8 cellular contexts compared by ENCODE assay signal in the genomic region with DNA sequence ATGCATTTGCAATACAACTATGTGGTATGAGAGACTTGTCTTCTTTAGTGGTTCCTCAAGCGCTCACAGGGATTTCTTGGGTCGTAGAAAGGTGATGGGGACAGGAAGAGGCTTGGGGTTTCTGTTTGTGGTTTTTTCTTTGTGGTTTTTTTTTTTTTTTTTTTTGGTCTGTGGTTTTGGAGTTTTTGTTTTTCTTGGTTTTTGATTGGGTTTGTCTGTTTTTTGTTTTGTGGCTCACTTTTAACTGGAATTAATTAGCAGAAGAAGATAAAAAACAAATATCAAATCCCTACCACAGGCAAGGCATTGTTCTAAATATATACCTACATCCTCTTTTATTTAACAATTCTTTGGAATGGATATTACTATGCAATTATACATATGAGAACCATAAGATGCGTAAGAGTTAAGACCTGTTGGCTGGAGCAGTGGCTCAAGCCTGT. TPM values are rescaled to one million over a fixed set of nuclear protein-coding genes. Genes with fewer than 3 reads are reported as not detected.
DNase-seq lines count a peak whose midpoint lies in the region; ATAC-seq and TF ChIP-seq lines count a peak whose summit lies in the region.

No MANE protein-coding gene starts in this region.

- peak; percentile 77 for ATAC-seq in activated naive CD8-positive, alpha-beta T cell treated with anti-CD3 and anti-CD28 coated beads, Interleukin-2, amount 10 ng/mL, durations not matched to agents 7 days and 5 days (ENCODE audit: low read depth)
- peak; percentile 85 for ATAC-seq in stimulated activated memory B cell treated with anti-CD40 and anti-IgM and Interleukin-4, amounts not matched to agents 10 μg/mL and 1 μg/mL and 100 μg/mL, for 72 hours

- no peak for TF ChIP-seq POLR2A in transverse colon (IDR thresholded peaks at IDR 0.05)

- no peaks in the 10 kb centered on the region for H3K9me3 ChIP-seq in transverse colon

- peaks cover 20% of the 10 kb centered on the region for H3K4me1 Mint-ChIP-seq in activated naive CD8-positive, alpha-beta T cell treated with anti-CD3 and anti-CD28 coated beads, Interleukin-2, amount 10 ng/mL, durations not matched to agents 7 days and 5 days
- peaks cover 33% of the 10 kb centered on the region for H3K4me1 Mint-ChIP-seq in stimulated activated memory B cell treated with anti-CD40 and anti-IgM and Interleukin-4, amounts not matched to agents 10 μg/mL and 1 μg/mL and 100 μg/mL, for 72 hours

- peaks cover 84% of the 10 kb centered on the region for H3K27me3 Mint-ChIP-seq in activated naive CD8-positive, alpha-beta T cell treated with anti-CD3 and anti-CD28 coated beads, Interleukin-2, amount 10 ng/mL, durations not matched to agents 7 days and 5 days
- peaks cover 58% of the 10 kb centered on the region for H3K27me3 Mint-ChIP-seq in stimulated activated memory B cell treated with anti-CD40 and anti-IgM and Interleukin-4, amounts not matched to agents 10 μg/mL and 1 μg/mL and 100 μg/mL, for 72 hours

- H3K4me1 ChIP-seq in transverse colon: peaks cover 0 to 7% (median under 1%) of the 10 kb centered on the region in 4 donors

- H3K36me3 ChIP-seq in transverse colon: no peaks in the 10 kb centered on the region

- peaks cover 9% of the 10 kb centered on the region for H3K9me3 Mint-ChIP-seq in activated naive CD8-positive, alpha-beta T cell treated with anti-CD3 and anti-CD28 coated beads, Interleukin-2, amount 10 ng/mL, durations not matched to agents 7 days and 5 days
- H3K9me3 Mint-ChIP-seq in stimulated activated memory B cell treated with anti-CD40 and anti-IgM and Interleukin-4, amounts not matched to agents 10 μg/mL and 1 μg/mL and 100 μg/mL, for 72 hours: peaks cover 6% of the 10 kb centered on the region

- no peak overlapping the region for H3K4me3 ChIP-seq in transverse colon

- peak overlapping the region; percentile 81 for H3K4me3 Mint-ChIP-seq in activated naive CD8-positive, alpha-beta T cell treated with anti-CD3 and anti-CD28 coated beads, Interleukin-2, amount 10 ng/mL, durations not matched to agents 7 days and 5 days
- H3K4me3 Mint-ChIP-seq in stimulated activated memory B cell treated with anti-CD40 and anti-IgM and Interleukin-4, amounts not matched to agents 10 μg/mL and 1 μg/mL and 100 μg/mL, for 72 hours: peak overlapping the region; percentile 77

- POLR2A ChIA-PET in activated naive CD8-positive, alpha-beta T cell treated with anti-CD3 and anti-CD28 coated beads, Interleukin-2, amount 10 ng/mL, durations not matched to agents 7 days and 5 days (lab: Charles Lee): interaction anchor here (0.7 to 1.4 kb wide), 2 partner anchors 126 to 162 kb away, joined by 3 to 7 read pairs; partner anchors contain the start of gene XBP1

- DNase-seq in activated gamma-delta T cell treated with Interleukin-2 at 50 U/mL for 16 hours (peak; percentile 20), activated gamma-delta T cell (lab: John Stamatoyannopoulos, UW) (no peak), MV-4-11 (lab: John Stamatoyannopoulos, UW) (peak; percentile 93), transverse colon (no peak), SK-N-DZ (ENCODE audit: low spot score) (no peak)
- DNase-seq in activated naive CD8-positive, alpha-beta T cell treated with anti-CD3 and anti-CD28 coated beads, Interleukin-2, amount 10 ng/mL, durations not matched to agents 7 days and 5 days: no peak
- DNase-seq in stimulated activated CD4-positive, alpha-beta T cell treated with anti-CD3 and anti-CD28 coated beads, Interleukin-2, amount 100 ng/mL, for 48 hours: no peak

- in situ Hi-C loops in transverse colon (cut with MboI; ENCODE audit: low pct_ligation_motif_present in 1 of 4, low pct_unique_long_range_greater_than_20kb in 1 of 4, low sequenced_read_pairs in 3 of 4): no loop called here

- no peak overlapping the region for H3K27ac ChIP-seq in transverse colon

- no peak for TF ChIP-seq EP300 in transverse colon (IDR thresholded peaks at IDR 0.05; ENCODE audit: low read depth)

- H3K36me3 Mint-ChIP-seq in activated naive CD8-positive, alpha-beta T cell treated with anti-CD3 and anti-CD28 coated beads, Interleukin-2, amount 10 ng/mL, durations not matched to agents 7 days and 5 days: peaks cover 3% of the 10 kb centered on the region
- H3K36me3 Mint-ChIP-seq in stimulated activated memory B cell treated with anti-CD40 and anti-IgM and Interleukin-4, amounts not matched to agents 10 μg/mL and 1 μg/mL and 100 μg/mL, for 72 hours: no peaks in the 10 kb centered on the region

- intact Hi-C loops in transverse colon (cut with DNase I; ENCODE audit: low total_unique reads): no loop called here

- 63 to 81% methylated on average over 3 of the region's 3 CpGs for WGBS in transverse colon (ENCODE audit: low coverage in 1 of 2), 2 donors

- TF ChIP-seq CTCF in transverse colon (IDR thresholded peaks at IDR 0.05): no peak

- peaks cover 16% of the 10 kb centered on the region for H3K27me3 ChIP-seq in transverse colon

- H3K27ac Mint-ChIP-seq in activated naive CD8-positive, alpha-beta T cell treated with anti-CD3 and anti-CD28 coated beads, Interleukin-2, amount 10 ng/mL, durations not matched to agents 7 days and 5 days: peak overlapping the region; percentile 96
- peak overlapping the region; percentile 89 for H3K27ac Mint-ChIP-seq in stimulated activated memory B cell treated with anti-CD40 and anti-IgM and Interleukin-4, amounts not matched to agents 10 μg/mL and 1 μg/mL and 100 μg/mL, for 72 hours

RNA-seq across cellular contexts. Expression of gene TTC28, which starts 5.5 kb away (rescaled TPM):
- total RNA-seq in activated naive CD8-positive, alpha-beta T cell treated with anti-CD3 and anti-CD28 coated beads, Interleukin-2, amount 10 ng/mL, durations not matched to agents 7 days and 5 days: under 1 TPM; 0.71 to 0.97 TPM
- 10 to 100 TPM in 2 of 4 donors, 1 to 10 TPM in 2; 7.6 to 84.2 (median 12.4) TPM for total RNA-seq in transverse colon
- polyA plus RNA-seq in SK-N-DZ (2014; cell fraction: cytosol; rRNA removed): 3.9 and 15.1 TPM in 2 replicates
- polyA plus RNA-seq in SK-N-DZ (2014; cell fraction: nucleus; rRNA removed): 11.4 and 19.3 TPM in 2 replicates

Comparison
In these comparisons a context has a peak if more than half of its experiments do, and no peak if none do; other contexts are left out.
1. DNase-seq: peak in activated gamma-delta T cell treated with Interleukin-2 at 50 U/mL for 16 hours (single experiment) and MV-4-11 (single experiment); none in activated gamma-delta T cell (single experiment), activated naive CD8-positive, alpha-beta T cell treated with anti-CD3 and anti-CD28 coated beads, Interleukin-2, amount 10 ng/mL, durations not matched to agents 7 days and 5 days (single experiment), transverse colon (single experiment), SK-N-DZ (single experiment) and stimulated activated CD4-positive, alpha-beta T cell treated with anti-CD3 and anti-CD28 coated beads, Interleukin-2, amount 100 ng/mL, for 48 hours (0 of 2).
2. RNA of gene TTC28, which starts 5.5 kb away (total RNA-seq): 7.6 to 84.2 TPM in transverse colon; 0.71 to 0.97 TPM in activated naive CD8-positive, alpha-beta T cell treated with anti-CD3 and anti-CD28 coated beads, Interleukin-2, amount 10 ng/mL, durations not matched to agents 7 days and 5 days; every median in the first group is over 4 times any median in the second.